1 cellular context compared by ENCODE assay signal in the genomic region with DNA sequence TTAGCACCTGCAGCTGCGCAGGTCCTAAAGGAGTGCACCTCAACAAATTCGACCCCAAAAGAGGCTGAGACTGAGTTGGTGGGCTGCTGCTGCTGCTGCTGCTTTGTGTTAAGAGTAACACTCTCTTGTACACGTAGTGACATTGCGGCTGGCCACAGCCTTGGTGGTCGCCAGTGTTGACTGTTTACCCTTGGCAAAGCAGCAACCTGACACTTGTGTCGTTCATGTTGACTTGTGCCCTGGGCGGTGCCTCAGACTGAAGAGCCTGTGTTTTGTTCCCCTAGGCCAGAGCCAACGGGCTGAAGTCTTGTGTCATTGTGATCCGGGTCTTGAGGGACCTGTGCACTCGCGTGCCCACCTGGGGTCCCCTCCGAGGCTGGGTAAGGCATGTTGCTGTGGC.
TF ChIP-seq lines count a peak whose summit lies in the region.

No MANE protein-coding gene starts in this region.

TF ChIP-seq in SK-N-SH, 30 proteins besides CTCF, POLR2A, EP300 and RAD21 (continued from another document):
- TF ChIP-seq TAF1 (IDR thresholded peaks at IDR 0.05; ENCODE audit: borderline replicate concordance, low read depth, low read length): no peak
- TF ChIP-seq NRF1 (IDR thresholded peaks at IDR 0.05; ENCODE audit: low read depth, low read length): no peak
- TF ChIP-seq SIN3A (IDR thresholded peaks at IDR 0.05; ENCODE audit: borderline replicate concordance, low read depth, low read length): no peak
